14 cellular contexts compared by ENCODE assay signal in the genomic region with DNA sequence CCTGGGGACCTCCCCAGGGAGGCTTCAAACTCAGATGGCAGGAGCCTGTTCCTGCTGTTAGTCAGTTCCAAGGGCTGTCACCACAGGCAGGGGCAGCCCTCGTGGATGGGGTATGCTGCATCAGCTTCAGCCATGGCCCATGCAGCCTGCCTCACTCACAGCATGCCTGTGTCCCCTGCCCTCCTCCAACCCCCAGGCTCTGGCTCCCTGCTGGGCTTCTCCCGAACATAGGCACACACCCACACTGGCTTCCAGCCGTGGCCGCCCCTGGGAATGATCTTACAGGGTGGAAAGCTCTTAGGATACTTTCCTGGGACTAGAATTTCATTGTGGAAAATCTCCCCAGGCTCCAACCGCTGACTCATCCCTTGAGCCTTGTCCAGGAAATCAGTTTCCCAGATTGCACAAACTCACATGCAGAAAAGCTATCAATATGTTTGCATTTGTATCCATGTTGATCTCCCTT.
DNase-seq lines count a peak whose midpoint lies in the region; ATAC-seq and TF ChIP-seq lines count a peak whose summit lies in the region.
"Had no signal": no experiment of that assay in that cellular context is flagged by ENCODE, and none has a peak within 500 bp of the region (broad histone marks: within the 10 kb centered on the region; RNA-seq: fewer than 3 reads in every experiment).

No MANE protein-coding gene starts in this region.

- no peaks in the 10 kb centered on the region for H3K27me3 Mint-ChIP-seq in osteocyte (ENCODE audit: unreplicated experiment)
- H3K27me3 Mint-ChIP-seq in CD4-positive, alpha-beta memory T cell, result peaks cover 4 to 15% of the 10 kb centered on the region in 2 donors

- no peak overlapping the region for H3K4me3 ChIP-seq in MG63
- H3K4me3 ChIP-seq in CD4-positive, alpha-beta memory T cell (ENCODE audit: low read length in 2 of 2), result no peak overlapping the region
- H3K4me3 ChIP-seq: lower lobe of right lung, skin epidermis, thyroid gland had no signal

- H3K9me3 ChIP-seq in MG63, result no peaks in the 10 kb centered on the region
- H3K9me3 ChIP-seq in CD4-positive, alpha-beta memory T cell (ENCODE audit: control insufficient read depth in 1 of 2, low read length in 2 of 2), result no peaks in the 10 kb centered on the region
- H3K9me3 ChIP-seq: lower lobe of right lung, thyroid gland had no signal

- POLR2A ChIA-PET in CD4-positive, alpha-beta memory T cell (lab: Charles Lee; ENCODE audit: partially characterized antibody), result no interaction called here

- H3K27me3 ChIP-seq in MG63, result no peaks in the 10 kb centered on the region
- no peaks in the 10 kb centered on the region for H3K27me3 ChIP-seq in CD4-positive, alpha-beta memory T cell (ENCODE audit: insufficient read depth, low read length)
- H3K27me3 ChIP-seq: thyroid gland had no signal

- peak overlapping the region; percentile 94 for H3K27ac Mint-ChIP-seq in osteocyte (ENCODE audit: unreplicated experiment)
- no peak overlapping the region for H3K27ac Mint-ChIP-seq in CD4-positive, alpha-beta memory T cell
- H3K27ac Mint-ChIP-seq: activated T-helper 1 cell treated with anti-CD3 and anti-CD28 coated beads, Interleukin-12 subunit alpha, Interleukin-12 subunit beta, Interleukin-2, Interleukin-4 antibody, amounts not matched to agents 30 ng/mL and 10 ng/mL and 1 ng/mL, durations not matched to agents 14 hours and 24 hours and 36 hours had no signal

- no peak overlapping the region for H3K27ac ChIP-seq in CD4-positive, alpha-beta memory T cell (ENCODE audit: low read depth, low read length)
- H3K27ac ChIP-seq: lower lobe of right lung had no signal

- no peaks in the 10 kb centered on the region for H3K4me1 ChIP-seq in CD4-positive, alpha-beta memory T cell (ENCODE audit: insufficient read depth, low read length)
- H3K4me1 ChIP-seq: lower lobe of right lung, thyroid gland had no signal

- intact Hi-C loops in CD4-positive, alpha-beta memory T cell (cut with micrococcal nuclease), result no loop called here

- H3K36me3 ChIP-seq in MG63, result no peaks in the 10 kb centered on the region
- H3K36me3 ChIP-seq in CD4-positive, alpha-beta memory T cell (ENCODE audit: insufficient read depth, low read length), result no peaks in the 10 kb centered on the region
- H3K36me3 ChIP-seq: lower lobe of right lung, thyroid gland had no signal

- H3K4me1 Mint-ChIP-seq in osteocyte (ENCODE audit: unreplicated experiment), result peaks cover 59% of the 10 kb centered on the region
- H3K4me1 Mint-ChIP-seq in CD4-positive, alpha-beta memory T cell, result no peaks in the 10 kb centered on the region

- DNase-seq in ELR (ENCODE audit: low read depth) (peak; percentile 55), MG63 (peak; percentile 64), dedifferentiated amniotic fluid mesenchymal stem cell (ENCODE audit: extremely low spot score) (peak; percentile 57), osteocyte (ENCODE audit: extremely low spot score, unreplicated experiment) (peak; percentile 88)
- no peak for DNase-seq in CD4-positive, alpha-beta memory T cell
- DNase-seq: hypothalamus, lower lobe of right lung, NCI-H1105, T-helper 1 cell, thyroid gland had no signal

- CTCF ChIA-PET in CD4-positive, alpha-beta memory T cell (lab: Charles Lee; ENCODE audit: partially characterized antibody), result no interaction called here

- H3K4me3 Mint-ChIP-seq in osteocyte (ENCODE audit: unreplicated experiment), result no peak overlapping the region
- no peak overlapping the region for H3K4me3 Mint-ChIP-seq in CD4-positive, alpha-beta memory T cell
- H3K4me3 Mint-ChIP-seq: activated T-helper 1 cell treated with anti-CD3 and anti-CD28 coated beads, Interleukin-12 subunit alpha, Interleukin-12 subunit beta, Interleukin-2, Interleukin-4 antibody, amounts not matched to agents 30 ng/mL and 10 ng/mL and 1 ng/mL, durations not matched to agents 14 hours and 24 hours and 36 hours had no signal

- ATAC-seq in HG03460 (IDR thresholded peaks at IDR 0.05; ENCODE audit: unreplicated experiment), result no peak
- no peak for ATAC-seq in GM21515 (IDR thresholded peaks at IDR 0.05; ENCODE audit: unreplicated experiment)

- H3K36me3 Mint-ChIP-seq in osteocyte (ENCODE audit: unreplicated experiment), result no peaks in the 10 kb centered on the region
- no peaks in the 10 kb centered on the region for H3K36me3 Mint-ChIP-seq in CD4-positive, alpha-beta memory T cell

- TF ChIP-seq CTCF in osteocyte (IDR thresholded peaks at IDR 0.05), result no peak

- H3K9me3 Mint-ChIP-seq in osteocyte (ENCODE audit: unreplicated experiment), result no peaks in the 10 kb centered on the region
- no peaks in the 10 kb centered on the region for H3K9me3 Mint-ChIP-seq in CD4-positive, alpha-beta memory T cell
- H3K9me3 Mint-ChIP-seq: activated T-helper 1 cell treated with anti-CD3 and anti-CD28 coated beads, Interleukin-12 subunit alpha, Interleukin-12 subunit beta, Interleukin-2, Interleukin-4 antibody, amounts not matched to agents 30 ng/mL and 10 ng/mL and 1 ng/mL, durations not matched to agents 14 hours and 24 hours and 36 hours had no signal

Comparison
In these comparisons a context has a peak if more than half of its experiments do, and no peak if none do; other contexts are left out.
1. DNase-seq: peak in ELR (single experiment), MG63 (single experiment), dedifferentiated amniotic fluid mesenchymal stem cell (single experiment) and osteocyte (single experiment); none in CD4-positive, alpha-beta memory T cell (0 of 5).